In genomic region chr2:200787351-200788128, GRCh38 we compare ENCODE assay signal across 9 cellular contexts. TPM values are rescaled to one million over a fixed set of nuclear protein-coding genes. Genes with fewer than 3 reads are reported as not detected.
DNase-seq lines count a peak whose midpoint lies in the region; ATAC-seq and TF ChIP-seq lines count a peak whose summit lies in the region.
"Had no signal": no experiment of that assay in that cellular context is flagged by ENCODE, and none has a peak within 500 bp of the region (broad histone marks: within the 10 kb centered on the region; RNA-seq: fewer than 3 reads in every experiment).

No MANE protein-coding gene starts in this region.

- peak overlapping the region; percentile 50 for H3K4me3 ChIP-seq in PC-3 (ENCODE audit: low read length)

- peak overlapping the region; percentile 91 for H3K9ac ChIP-seq in PC-3 (ENCODE audit: low read length)

- no peaks in the 10 kb centered on the region for H3K36me3 ChIP-seq in PC-3 (ENCODE audit: low read depth, low read length)

- BruUV-seq in PC-3 (replicated peaks; lab: Mats Ljungman, UMichigan) = no TSS peak

- ATAC-seq in PC-3 (peak; percentile 66), sciatic nerve (peak; percentile 21), HG02571 (IDR thresholded peaks at IDR 0.05; ENCODE audit: unreplicated experiment) (no peak), GM18870 (IDR thresholded peaks at IDR 0.05; ENCODE audit: unreplicated experiment) (no peak)

- H3K79me2 ChIP-seq in PC-3 (ENCODE audit: low read length) = no peaks in the 10 kb centered on the region

- H3K27ac ChIP-seq in PC-3 (ENCODE audit: low read length) (peak overlapping the region; percentile 98), epithelial cell of prostate (peak overlapping the region; percentile 100)

- intact Hi-C loops in PC-3 (cut with micrococcal nuclease) (loop anchor here (1.0 to 2.0 kb wide), 4 partner anchors 22 to 74 kb away; no protein-coding TSS in a partner anchor), sciatic nerve (cut with DNase I) (no loop called here)

- H4K20me1 ChIP-seq in PC-3 (ENCODE audit: low read length) = no peaks in the 10 kb centered on the region

- H3K9me3 ChIP-seq in PC-3 (ENCODE audit: low read length) = no peaks in the 10 kb centered on the region

- no peak overlapping the region for H2AFZ ChIP-seq in PC-3 (ENCODE audit: low read length)

- DNase-seq in DMS 273 (lab: John Stamatoyannopoulos, UW; ENCODE audit: unreplicated experiment) = peak; percentile 36
- no peak for DNase-seq in DMS 273 treated with DMSO at 0.1 percent for 48 hours (lab: John Stamatoyannopoulos, UW)
- peak; percentile 96 for DNase-seq in PC-3
- DNase-seq in epithelial cell of prostate (ENCODE audit: low read depth, low spot score) = peak; percentile 96
- DNase-seq in sciatic nerve (ENCODE audit: low spot score) = no peak
- no peak for DNase-seq in NCI-H2227 (lab: John Stamatoyannopoulos, UW; ENCODE audit: unreplicated experiment)
- DNase-seq: NCI-H345 had no signal

- POLR2A ChIA-PET in PC-3 (lab: Charles Lee; ENCODE audit: unreplicated experiment) = no interaction called here

- H3K27me3 ChIP-seq in PC-3 (ENCODE audit: low read length) = no peaks in the 10 kb centered on the region

- no peak for TF ChIP-seq CTCF in PC-3 (conservative IDR thresholded peaks at IDR 0.05; ENCODE audit: low read depth, low read length)

- no peaks in the 10 kb centered on the region for H3K9me2 ChIP-seq in PC-3 (replicated peaks; ENCODE audit: low read length)

- peaks cover 18% of the 10 kb centered on the region for H3F3A ChIP-seq in PC-3 (ENCODE audit: low read length, unreplicated experiment)

- CTCF ChIA-PET in PC-3 (lab: Charles Lee) = interaction anchor here (0.6 kb wide), 1 partner anchor 24 kb away, joined by 3 read pairs; the partner anchor contains the start of gene BZW1

- peak overlapping the region; percentile 81 for H3K4me2 ChIP-seq in PC-3 (ENCODE audit: low read length)

- peaks cover 61% of the 10 kb centered on the region for H3K4me1 ChIP-seq in PC-3 (ENCODE audit: insufficient read depth, low read length)

RNA-seq across cellular contexts. Expression of gene BZW1, which starts 24.2 kb away (rescaled TPM):
- total RNA-seq in PC-3 (2014; rRNA removed) = 389 and 626 TPM in 2 replicates
- total RNA-seq in sciatic nerve = 282 TPM

Comparison
In these comparisons a context has a peak if more than half of its experiments do, and no peak if none do; other contexts are left out.
1. DNase-seq: peak in DMS 273 (single experiment), PC-3 (single experiment) and epithelial cell of prostate (single experiment); none in DMS 273 treated with DMSO at 0.1 percent for 48 hours (single experiment), sciatic nerve (single experiment) and NCI-H2227 (single experiment).
2. ATAC-seq: peak in PC-3 (single experiment) and sciatic nerve (single experiment); none in HG02571 (single experiment) and GM18870 (single experiment).